ENCODE assay signal across 10 cellular contexts in genomic region chr10:3625959-3626751, GRCh38.
DNase-seq lines count a peak whose midpoint lies in the region; ATAC-seq and TF ChIP-seq lines count a peak whose summit lies in the region.
"Had no signal": no experiment of that assay in that cellular context is flagged by ENCODE, and none has a peak within 500 bp of the region (broad histone marks: within the 10 kb centered on the region; RNA-seq: fewer than 3 reads in every experiment).

No MANE protein-coding gene starts in this region.

- DNase-seq in AG08396 (ENCODE audit: low spot score) (peak; percentile 52), astrocyte of the spinal cord (ENCODE audit: low read depth, low spot score) (peak; percentile 72), thyroid gland (no peak), NCI-H2171 (lab: John Stamatoyannopoulos, UW) (no peak)
- DNase-seq in activated CD4-positive, alpha-beta T cell treated with anti-CD3 and anti-CD28 coated beads for 4 hours: no peak
- DNase-seq in CD4-positive, alpha-beta T cell: no peak
- DNase-seq: CD4-positive, CD25-positive, alpha-beta regulatory T cell; KBM-7 had no signal

- no peak for TF ChIP-seq POLR2A in thyroid gland (IDR thresholded peaks at IDR 0.05)

- H3K4me3 ChIP-seq in astrocyte of the spinal cord (ENCODE audit: low read depth, low read length) (no peak overlapping the region), thyroid gland (replicated peaks in 1 of 3) (no peak overlapping the region)

- H3K9me3 ChIP-seq in thyroid gland: no peaks in the 10 kb centered on the region
- no peaks in the 10 kb centered on the region for H3K9me3 ChIP-seq in CD4-positive, alpha-beta T cell (ENCODE audit: control insufficient read depth, low read length)

- TF ChIP-seq CTCF in astrocyte of the spinal cord (IDR thresholded peaks at IDR 0.05; ENCODE audit: low read depth, low read length) (no peak), thyroid gland (IDR thresholded peaks at IDR 0.05) (no peak)
- no peak for TF ChIP-seq CTCF in CD4-positive, alpha-beta T cell (IDR thresholded peaks at IDR 0.05)

- in situ Hi-C loops in astrocyte of the spinal cord (cut with HindIII; ENCODE audit: low sequenced_read_pairs): no loop called here

- H3K4me3 Mint-ChIP-seq in CD4-positive, alpha-beta T cell: no peak overlapping the region
- H3K4me3 Mint-ChIP-seq: CD4-positive, CD25-positive, alpha-beta regulatory T cell had no signal

- no peak overlapping the region for H3K27ac Mint-ChIP-seq in CD4-positive, alpha-beta T cell
- H3K27ac Mint-ChIP-seq: CD4-positive, CD25-positive, alpha-beta regulatory T cell had no signal

- H3K27me3 ChIP-seq in thyroid gland: no peaks in the 10 kb centered on the region
- H3K27me3 ChIP-seq in CD4-positive, alpha-beta T cell (ENCODE audit: control insufficient read depth, insufficient read depth, low read length): no peaks in the 10 kb centered on the region

- peaks cover 19% of the 10 kb centered on the region for H3K4me1 Mint-ChIP-seq in CD4-positive, alpha-beta T cell (ENCODE audit: low read depth)

- H3K4me1 ChIP-seq in thyroid gland: no peaks in the 10 kb centered on the region

- H3K27ac ChIP-seq in thyroid gland: no peak overlapping the region
- no peak overlapping the region for H3K27ac ChIP-seq in CD4-positive, alpha-beta T cell (ENCODE audit: low read depth, low read length)

- H3K9me3 Mint-ChIP-seq in CD4-positive, alpha-beta T cell: no peaks in the 10 kb centered on the region

- WGBS in thyroid gland, 2 donors: 68 to 73% methylated on average over 11 of the region's 11 CpGs

- intact Hi-C loops in thyroid gland (cut with DNase I): no loop called here
- intact Hi-C loops in CD4-positive, alpha-beta T cell (cut with DNase I, micrococcal nuclease): no loop called here

- ATAC-seq in GM19397 (IDR thresholded peaks at IDR 0.05; ENCODE audit: unreplicated experiment): peak; percentile 55
- peak; percentile 72 for ATAC-seq in HG03095 (IDR thresholded peaks at IDR 0.05; ENCODE audit: unreplicated experiment)
- no peak for ATAC-seq in CD4-positive, alpha-beta T cell (ENCODE audit: poor library complexity)

- no peaks in the 10 kb centered on the region for H3K36me3 Mint-ChIP-seq in CD4-positive, alpha-beta T cell (ENCODE audit: low read depth)

- no peaks in the 10 kb centered on the region for H3K27me3 Mint-ChIP-seq in CD4-positive, alpha-beta T cell
- H3K27me3 Mint-ChIP-seq: CD4-positive, CD25-positive, alpha-beta regulatory T cell had no signal

- CTCF ChIA-PET in CD4-positive, alpha-beta T cell (lab: Charles Lee): no interaction called here

- POLR2A ChIA-PET in CD4-positive, alpha-beta T cell (lab: Charles Lee): no interaction called here

- no peaks in the 10 kb centered on the region for H3K36me3 ChIP-seq in thyroid gland

Comparison
In these comparisons a context has a peak if more than half of its experiments do, and no peak if none do; other contexts are left out.
1. DNase-seq: peak in AG08396 (single experiment) and astrocyte of the spinal cord (single experiment); none in thyroid gland (0 of 2), NCI-H2171 (single experiment), activated CD4-positive, alpha-beta T cell treated with anti-CD3 and anti-CD28 coated beads for 4 hours (0 of 2) and CD4-positive, alpha-beta T cell (0 of 10).